23 cellular contexts compared by ENCODE assay signal in the genomic region with DNA sequence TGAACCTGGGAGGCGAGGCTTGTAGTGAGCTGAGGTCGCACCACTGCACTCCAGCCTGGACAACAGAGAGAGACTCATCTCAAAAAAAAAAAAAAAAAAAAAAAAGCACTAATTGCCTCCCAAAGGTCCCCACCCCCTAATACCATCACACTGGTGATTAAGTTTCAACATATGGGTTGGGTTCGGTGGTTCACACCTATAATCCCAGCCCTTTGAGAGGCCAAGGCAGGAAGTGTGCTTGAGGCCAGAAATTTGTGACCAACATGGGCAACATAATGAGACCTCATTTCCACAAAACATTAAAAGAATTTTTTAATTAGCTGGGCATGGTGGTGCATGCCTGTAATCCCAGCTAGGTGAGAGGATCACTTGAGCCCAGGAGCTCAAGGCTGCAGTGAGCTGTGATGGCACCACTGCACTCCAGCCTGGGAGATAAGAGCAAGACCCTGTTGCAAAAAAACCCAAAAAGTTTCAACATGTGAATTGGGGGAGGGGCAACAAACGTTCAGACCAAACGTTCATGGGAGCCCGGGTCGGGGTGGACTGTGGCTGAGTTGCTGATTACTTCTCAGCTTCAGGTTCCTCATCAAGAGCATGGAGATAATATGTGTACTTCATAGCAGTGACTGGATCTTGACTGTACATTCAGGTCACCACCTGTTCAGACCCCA.
"Had no signal": no experiment of that assay in that cellular context is flagged by ENCODE, and none has a peak within 500 bp of the region (broad histone marks: within the 10 kb centered on the region; RNA-seq: fewer than 3 reads in every experiment).

No MANE protein-coding gene starts in this region.

- H3K27me3 ChIP-seq: foreskin keratinocyte, neural progenitor cell, vagina had no signal

- H3K9me3 ChIP-seq: lower lobe of right lung, thoracic aorta, vagina had no signal

- H3K4me3 Mint-ChIP-seq: activated CD4-positive, alpha-beta memory T cell treated with anti-CD3 and anti-CD28 coated beads for 36 hours; activated naive CD4-positive, alpha-beta T cell treated with anti-CD3 and anti-CD28 coated beads, Interleukin-2, amount 50 U/mL, for 24 hours; brain; dendritic cell treated with granulocyte-macrophage colony-stimulating factor and Interleukin-4, amounts not matched to agents 40 ng/mL and 50 ng/mL, for 4 days; naive B cell; neural progenitor cell; type B pancreatic cell had no signal

- DNase-seq: activated CD4-positive, alpha-beta memory T cell treated with anti-CD3 and anti-CD28 coated beads for 36 hours; activated CD4-positive, alpha-beta T cell treated with anti-CD3 and anti-CD28 coated beads for 48 hours; activated CD4-positive, CD25-positive, alpha-beta regulatory T cell; activated gamma-delta T cell treated with Interleukin-2 at 50 U/mL for 16 hours; activated T-cell treated with anti-CD3 and anti-CD28 coated beads, Interleukin-2, amount 50 U/mL, for 1 hour; anterior cingulate cortex; effector CD4-positive, alpha-beta T cell; foreskin keratinocyte; lower lobe of right lung; naive B cell; posterior cingulate gyrus; small intestine; stimulated activated naive CD4-positive, alpha-beta T cell treated with Interleukin-2 at 50 U/mL for 16 hours; T1000 had no signal

- H3K9ac ChIP-seq: neural progenitor cell had no signal

- H3K4me2 ChIP-seq: neural progenitor cell had no signal

- H3K4me3 ChIP-seq: lower lobe of right lung, neural progenitor cell, thoracic aorta, vagina had no signal

- FAIRE-seq: small intestine had no signal

- H3K27ac ChIP-seq: foreskin keratinocyte, lower lobe of right lung, neural progenitor cell, thoracic aorta, vagina had no signal

- H2AFZ ChIP-seq: neural progenitor cell had no signal

- H3K36me3 Mint-ChIP-seq: neural progenitor cell, type B pancreatic cell had no signal

- ATAC-seq: foreskin keratinocyte, left lobe of liver, lower lobe of right lung, sciatic nerve had no signal

- H3K36me3 ChIP-seq: lower lobe of right lung, neural progenitor cell, thoracic aorta, vagina had no signal

- H3K4me1 ChIP-seq: foreskin keratinocyte, lower lobe of right lung, neural progenitor cell, vagina had no signal

- H3K4me1 Mint-ChIP-seq: naive B cell had no signal

- H3K27me3 Mint-ChIP-seq: activated CD4-positive, alpha-beta memory T cell treated with anti-CD3 and anti-CD28 coated beads for 36 hours; activated naive CD4-positive, alpha-beta T cell treated with anti-CD3 and anti-CD28 coated beads, Interleukin-2, amount 50 U/mL, for 24 hours; brain; dendritic cell treated with granulocyte-macrophage colony-stimulating factor and Interleukin-4, amounts not matched to agents 40 ng/mL and 50 ng/mL, for 4 days; naive B cell; type B pancreatic cell had no signal

- H3K9me3 Mint-ChIP-seq: activated naive CD4-positive, alpha-beta T cell treated with anti-CD3 and anti-CD28 coated beads, Interleukin-2, amount 50 U/mL, for 24 hours; neural progenitor cell had no signal

- H3K27ac Mint-ChIP-seq: activated CD4-positive, alpha-beta memory T cell treated with anti-CD3 and anti-CD28 coated beads for 36 hours; activated naive CD4-positive, alpha-beta T cell treated with anti-CD3 and anti-CD28 coated beads, Interleukin-2, amount 50 U/mL, for 24 hours; brain; dendritic cell treated with granulocyte-macrophage colony-stimulating factor and Interleukin-4, amounts not matched to agents 40 ng/mL and 50 ng/mL, for 4 days; neural progenitor cell; type B pancreatic cell had no signal
